In genomic region chr21:44455524-44456206, GRCh38 we compare ENCODE assay signal across 8 cellular contexts. TPM values are rescaled to one million over a fixed set of nuclear protein-coding genes. Genes with fewer than 3 reads are reported as not detected.
DNase-seq lines count a peak whose midpoint lies in the region; ATAC-seq lines count a peak whose summit lies in the region.

No MANE protein-coding gene starts in this region.

- peaks cover 5% of the 10 kb centered on the region for H3K4me1 ChIP-seq in SJCRH30

- DNase-seq in DMS153 treated with DMSO at 0.1 percent for 48 hours (lab: John Stamatoyannopoulos, UW; ENCODE audit: unreplicated experiment) = peak; percentile 7
- DNase-seq in SK-MEL-5 (ENCODE audit: low read depth, low spot score) = peak; percentile 19
- peak; percentile 56 for DNase-seq in dermis blood vessel endothelial cell
- peak; percentile 34 to 53 for DNase-seq in lung microvascular endothelial cell (ENCODE audit: low read depth in 2 of 2)
- peak; percentile 8 for DNase-seq in stimulated activated naive CD4-positive, alpha-beta T cell treated with Interleukin-2 at 50 U/mL for 16 hours (lab: John Stamatoyannopoulos, UW)
- no peak for DNase-seq in SJCRH30
- DNase-seq in NCI-H1694 (lab: John Stamatoyannopoulos, UW) = no peak

- no peaks in the 10 kb centered on the region for H3K36me3 ChIP-seq in SJCRH30

- H3K27me3 ChIP-seq in SJCRH30 = 0 out of 2 replicates have a peak, but pooled peaks cover 3% of the 10 kb centered on the region

- H3K4me3 ChIP-seq in SJCRH30 = no peak overlapping the region

- in situ Hi-C loops in SK-MEL-5 (cut with HindIII; ENCODE audit: low pct_unique_long_range_greater_than_20kb, low sequenced_read_pairs) = no loop called here

- peaks cover 6% of the 10 kb centered on the region for H3K9me3 ChIP-seq in SJCRH30 (replicated peaks)

- H3K27ac ChIP-seq in SJCRH30 = no peak overlapping the region

- peak; percentile 39 for ATAC-seq in HG02885 (IDR thresholded peaks at IDR 0.05; ENCODE audit: poor library complexity, unreplicated experiment)

RNA-seq across cellular contexts. Expression of gene LRRC3, which starts 0.4 kb away (rescaled TPM):
- total RNA-seq in SK-MEL-5 (2014; rRNA removed; shearing (Covaris generic)) = 1.5 TPM in 2 replicates
- 3.7 and 5.4 TPM in 2 replicates for polyA plus RNA-seq in SK-MEL-5 (2015; cell fraction: cytosol; rRNA removed)
- polyA plus RNA-seq in SK-MEL-5 (2015; cell fraction: nucleus; rRNA removed) = 1.4 and 2.2 TPM in 2 replicates
- 1.9 and 2.1 TPM in 2 replicates for total RNA-seq in dermis blood vessel endothelial cell
- 0.65 and 0.99 TPM in 2 replicates for total RNA-seq in lung microvascular endothelial cell
- not detected in 2 replicates for total RNA-seq in SJCRH30 (2014; rRNA removed; shearing (Covaris generic))

Comparison
In these comparisons a context has a peak if more than half of its experiments do, and no peak if none do; other contexts are left out.
1. DNase-seq: peak in DMS153 treated with DMSO at 0.1 percent for 48 hours (single experiment), SK-MEL-5 (single experiment), dermis blood vessel endothelial cell (single experiment), lung microvascular endothelial cell (2 of 2) and stimulated activated naive CD4-positive, alpha-beta T cell treated with Interleukin-2 at 50 U/mL for 16 hours (single experiment); none in SJCRH30 (0 of 2) and NCI-H1694 (single experiment).